ENCODE assay signal across 9 cellular contexts in the genomic region with DNA sequence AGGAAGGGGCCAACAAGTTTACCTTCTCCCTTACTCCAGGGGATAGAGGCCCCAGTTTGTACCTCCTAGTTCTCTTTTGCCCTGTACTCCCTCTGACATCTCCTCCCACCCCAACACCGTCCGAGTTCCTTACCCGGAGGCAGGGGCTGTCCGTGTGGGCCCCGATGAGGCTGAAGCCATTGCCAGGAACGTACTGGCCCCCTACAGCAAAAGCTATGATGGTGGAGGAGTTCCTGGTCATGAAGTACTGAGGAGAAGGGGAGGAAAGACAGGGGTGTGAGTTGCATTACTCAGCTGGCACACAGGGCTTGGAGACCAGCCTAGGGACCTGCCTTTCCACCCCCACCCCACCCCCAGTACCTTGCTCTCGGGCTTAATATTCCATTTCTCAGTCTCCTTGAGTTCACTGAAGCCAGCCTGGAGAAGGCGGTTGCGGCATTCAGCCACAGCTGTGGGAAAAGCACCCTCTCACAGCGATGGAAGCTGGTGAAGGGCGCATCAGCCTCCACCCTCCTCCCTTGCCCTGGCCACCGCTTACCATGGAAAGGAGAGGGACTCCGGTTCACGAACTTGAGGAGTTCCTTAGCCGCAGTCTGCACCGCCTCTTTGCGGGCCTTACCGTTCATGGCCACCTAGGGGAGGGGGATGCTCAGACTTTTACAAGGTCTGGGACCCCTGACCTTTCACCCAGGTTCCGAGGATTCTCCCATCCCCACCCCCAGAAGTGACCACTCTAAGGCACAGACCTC. TPM values are rescaled to one million over a fixed set of nuclear protein-coding genes. Genes with fewer than 3 reads are reported as not detected.
DNase-seq lines count a peak whose midpoint lies in the region; ATAC-seq and TF ChIP-seq lines count a peak whose summit lies in the region.
"Had no signal": no experiment of that assay in that cellular context is flagged by ENCODE, and none has a peak within 500 bp of the region (broad histone marks: within the 10 kb centered on the region; RNA-seq: fewer than 3 reads in every experiment).

No MANE protein-coding gene starts in this region.

- H3K9ac ChIP-seq in SK-N-MC (ENCODE audit: insufficient read length) = peak overlapping the region; percentile 81

- H3K9me3 ChIP-seq in SK-N-MC (ENCODE audit: low read depth, low read length) (no peaks in the 10 kb centered on the region), esophagus (ENCODE audit: control insufficient read depth in 2 of 2, insufficient read depth in 1 of 2, low read depth in 1 of 2, low read length in 1 of 2) (no peaks in the 10 kb centered on the region), psoas muscle (no peaks in the 10 kb centered on the region)

- H3K4me1 ChIP-seq in esophagus (ENCODE audit: control insufficient read depth in 2 of 2, insufficient read depth in 2 of 2, low read length in 1 of 2) = peaks cover 4 to 6% of the 10 kb centered on the region in 2 donors
- H3K4me1 ChIP-seq in psoas muscle = peaks cover 5% of the 10 kb centered on the region

- ATAC-seq in psoas muscle (no peak), HG02763 (IDR thresholded peaks at IDR 0.05; ENCODE audit: unreplicated experiment) (no peak), HG03432 (IDR thresholded peaks at IDR 0.05; ENCODE audit: unreplicated experiment) (no peak), HG02938 (IDR thresholded peaks at IDR 0.05; ENCODE audit: unreplicated experiment) (no peak), HG02678 (IDR thresholded peaks at IDR 0.05; ENCODE audit: unreplicated experiment) (no peak)

- WGBS in esophagus, 2 donors = 37 to 43% methylated on average over 19 of the region's 19 CpGs
- WGBS in psoas muscle, 3 donors = 35 to 44% (median 42%) methylated on average over 18 to 19 of the region's 19 CpGs

- H3K27ac ChIP-seq in SK-N-MC (no peak overlapping the region), esophagus (ENCODE audit: low read depth in 2 of 2, low read length in 1 of 2) (peak overlapping the region; percentile 97 to 98), psoas muscle (peak overlapping the region; percentile 91)

- no peaks in the 10 kb centered on the region for H3K27me3 ChIP-seq in GM06990 (replicated peaks; ENCODE audit: control insufficient read depth, insufficient read depth, low read length)
- no peaks in the 10 kb centered on the region for H3K27me3 ChIP-seq in esophagus (ENCODE audit: control insufficient read depth in 1 of 2, insufficient read depth in 2 of 2, low read length in 2 of 2)
- H3K27me3 ChIP-seq in psoas muscle (ENCODE audit: insufficient read depth in 3 of 3, low read length in 2 of 3) = no peaks in the 10 kb centered on the region

- H3K4me3 ChIP-seq in GM06990 (replicated peaks; ENCODE audit: low read depth, low read length) (peak overlapping the region; percentile 71), SK-N-MC (peak overlapping the region; percentile 87), esophagus (ENCODE audit: low read depth in 1 of 2, low read length in 2 of 2) (peak overlapping the region; percentile 73 to 81), psoas muscle (peak overlapping the region; percentile 86)

- H3K36me3 ChIP-seq in GM06990 (ENCODE audit: control insufficient read depth, insufficient read depth, low read length) (peaks cover 20% of the 10 kb centered on the region), SK-N-MC (ENCODE audit: insufficient read depth, low read length) (peaks cover 11% of the 10 kb centered on the region; the same call in 1 of the 2 replicates), esophagus (ENCODE audit: control insufficient read depth in 2 of 2, insufficient read depth in 2 of 2, low read length in 1 of 2) (peaks cover 9 to 36% of the 10 kb centered on the region in 2 donors), psoas muscle (ENCODE audit: insufficient read depth in 1 of 2, low read depth in 1 of 2) (peaks cover 7 to 49% of the 10 kb centered on the region in 2 donors)

- no peak for TF ChIP-seq CTCF in GM06990 (IDR thresholded peaks at IDR 0.05; ENCODE audit: insufficient read depth, low read length, poor library complexity, severe bottlenecking)
- TF ChIP-seq CTCF in psoas muscle (IDR thresholded peaks at IDR 0.05) = no peak

- intact Hi-C loops in psoas muscle (cut with DNase I) = loop anchor here in 1 of 2 donors (5.0 to 10.0 kb wide), 2 partner anchors 104 to 222 kb away; partner anchors contain the start of gene NHEJ1

- DNase-seq in GM06990 (ENCODE audit: extremely low read depth, insufficient read length) (no peak), SK-N-MC (ENCODE audit: low read depth, low spot score) (no peak), psoas muscle (no peak)

RNA-seq across cellular contexts. Expression of gene DNPEP, which starts 1.0 kb away (rescaled TPM):
- 10 to 100 TPM; 46.2 to 49.6 TPM for polyA plus RNA-seq in esophagus
- 10 to 100 TPM; 60.9 to 88.3 (median 63.9) TPM for total RNA-seq in psoas muscle
- polyA plus RNA-seq in psoas muscle = 10 to 100 TPM; 46.7 to 93.1 (median 68.7) TPM

RNA-seq across cellular contexts. Expression of gene DES, which starts 31.5 kb away (rescaled TPM):
- polyA plus RNA-seq in esophagus (100 to 1,000 TPM; 672 to 686 TPM), psoas muscle (over 10,000 TPM in 2 of 3 donors, 1,000 to 10,000 TPM in 1; 8,143 to 13,925 (median 13,727) TPM)
- total RNA-seq in psoas muscle = over 10,000 TPM; 12,653 to 14,820 (median 13,821) TPM
- total RNA-seq: SK-MEL-5 had no signal

RNA-seq across cellular contexts. Expression of gene SPEG, which starts 47.9 kb away (rescaled TPM):
- polyA plus RNA-seq in esophagus = 10 to 100 TPM; 22.3 to 37.7 TPM
- total RNA-seq in psoas muscle = 100 to 1,000 TPM; 239 to 419 (median 304) TPM
- 100 to 1,000 TPM in 2 of 3 donors, 10 to 100 TPM in 1; 34.8 to 190 (median 133) TPM for polyA plus RNA-seq in psoas muscle

RNA-seq across cellular contexts. Expression of gene RESP18, which starts 54.2 kb away (rescaled TPM):
- polyA plus RNA-seq in esophagus (not detected), psoas muscle (not detected)
- total RNA-seq in psoas muscle = not detected
- total RNA-seq: SK-MEL-5 had no signal

Comparison
In these comparisons a context has a peak if more than half of its experiments do, and no peak if none do; other contexts are left out.
1. RNA of gene DES, which starts 31.5 kb away (polyA plus RNA-seq): 8,143 to 13,925 TPM in psoas muscle; 672 to 686 TPM in esophagus; every median in the first group is over 10 times any median in the second.
2. Peak in every context shown above with its lines, with median percentiles within 50 percentile points of each other: H3K4me3 ChIP-seq.